9 cellular contexts compared by ENCODE assay signal in the genomic region with DNA sequence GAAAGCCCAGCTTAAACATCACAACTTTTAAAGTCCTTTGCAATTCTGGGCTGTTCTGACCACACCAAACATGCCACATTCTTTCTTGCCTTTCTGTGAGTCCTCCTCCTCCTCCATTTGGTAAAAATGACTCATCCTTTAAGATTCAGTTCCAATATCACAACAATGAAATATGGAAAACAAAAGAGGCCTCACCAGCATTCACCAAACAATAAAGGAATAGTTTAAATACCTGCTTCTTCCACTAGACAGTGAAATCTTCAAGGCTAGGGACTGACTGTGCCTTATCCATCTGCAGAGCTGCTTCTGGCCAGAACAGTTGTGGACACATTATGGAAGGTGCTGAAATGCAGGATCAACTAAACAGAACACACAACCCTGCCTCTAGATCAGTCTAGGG. TPM values are rescaled to one million over a fixed set of nuclear protein-coding genes. Genes with fewer than 3 reads are reported as not detected.
DNase-seq lines count a peak whose midpoint lies in the region; ATAC-seq, FAIRE-seq and TF ChIP-seq lines count a peak whose summit lies in the region.
"Had no signal": no experiment of that assay in that cellular context is flagged by ENCODE, and none has a peak within 500 bp of the region (broad histone marks: within the 10 kb centered on the region; RNA-seq: fewer than 3 reads in every experiment).

No MANE protein-coding gene starts in this region.

- H3K4me1 ChIP-seq in GM12878 (ENCODE audit: control insufficient read depth, insufficient read depth, low read length) = peaks cover 9% of the 10 kb centered on the region
- peaks cover 4 to 11% of the 10 kb centered on the region in 2 donors for H3K4me1 ChIP-seq in left lung
- no peaks in the 10 kb centered on the region for H3K4me1 ChIP-seq in naive thymus-derived CD4-positive, alpha-beta T cell (ENCODE audit: control insufficient read depth in 2 of 2, insufficient read depth in 2 of 2, low read length in 2 of 2)

- no peaks in the 10 kb centered on the region for H3K9me3 Mint-ChIP-seq in naive thymus-derived CD4-positive, alpha-beta T cell

- no peak overlapping the region for H2AFZ ChIP-seq in GM12878 (ENCODE audit: control insufficient read depth, low read depth, low read length)

- peak overlapping the region in 1 of 10 donors; percentile 2 for H3K4me3 Mint-ChIP-seq in naive thymus-derived CD4-positive, alpha-beta T cell

- CTCF ChIA-PET in GM12878 (lab: Yijun Ruan, JAX) = interaction anchor here (0.9 to 2.6 kb wide), 5 partner anchors 18 to 183 kb away, joined by 3 to 10 read pairs (median 4); no protein-coding TSS in a partner anchor
- CTCF ChIA-PET in naive thymus-derived CD4-positive, alpha-beta T cell (lab: Charles Lee) = no interaction called here

- H3K79me2 ChIP-seq in GM12878 (ENCODE audit: control insufficient read depth, insufficient read depth, low read length) = no peaks in the 10 kb centered on the region

- ATAC-seq in GM12878 (peak; percentile 71), left lung (peak; percentile 30), HG02571 (IDR thresholded peaks at IDR 0.05; ENCODE audit: unreplicated experiment) (no peak), GM18498 (IDR thresholded peaks at IDR 0.05; ENCODE audit: unreplicated experiment) (no peak)
- ATAC-seq in naive thymus-derived CD4-positive, alpha-beta T cell = no peak

- TF ChIP-seq CTCF in GM12878 (IDR thresholded peaks at IDR 0.05 in 2 of 3, conservative IDR thresholded peaks at IDR 0.05 in 1 of 3; ENCODE audit: control insufficient read depth in 2 of 3, extremely low read depth in 1 of 3, insufficient read depth in 1 of 3, low read depth in 3 of 3, low read length in 3 of 3) = no peak
- TF ChIP-seq CTCF in left lung (IDR thresholded peaks at IDR 0.05) = no peak
- no peak for TF ChIP-seq CTCF in lower leg skin (IDR thresholded peaks at IDR 0.05)

- H3K4me1 Mint-ChIP-seq in naive thymus-derived CD4-positive, alpha-beta T cell = peaks cover 0 to 24% (median 0%) of the 10 kb centered on the region in 7 donors

- H3K4me3 ChIP-seq in GM12878 (no peak overlapping the region), left lung (no peak overlapping the region), lower leg skin (ENCODE audit: low read depth, poor library complexity, severe bottlenecking) (no peak overlapping the region)
- no peak overlapping the region for H3K4me3 ChIP-seq in naive thymus-derived CD4-positive, alpha-beta T cell (ENCODE audit: low read length)

- RAD21 ChIA-PET in GM12878 (lab: Charles Lee; ENCODE audit: unreplicated experiment) = interaction anchor here (0.6 to 1.1 kb wide), 2 partner anchors 25 to 137 kb away, joined by 3 read pairs; no protein-coding TSS in a partner anchor

- no peak overlapping the region for H3K4me2 ChIP-seq in GM12878 (ENCODE audit: control insufficient read depth, insufficient read depth)

- SMC1A ChIA-PET in GM12878 (lab: Charles Lee; ENCODE audit: uncharacterized antibody, unreplicated experiment) = interaction anchor here (1.0 to 2.1 kb wide), 8 partner anchors 8 to 31 kb away, joined by 3 to 8 read pairs (median 4); no protein-coding TSS in a partner anchor

- BruUV-seq in GM12878 (replicated peaks; lab: Mats Ljungman, UMichigan) = no TSS peak

- in situ Hi-C loops in GM12878 (cut with MboI) = no loop called here

- H4K20me1 ChIP-seq in GM12878 (ENCODE audit: control insufficient read depth, insufficient read depth) = no peaks in the 10 kb centered on the region

- no peak for TF ChIP-seq EP300 in GM12878 (IDR thresholded peaks at IDR 0.05; ENCODE audit: borderline replicate concordance in 1 of 2, control insufficient read depth in 1 of 2, low read depth in 2 of 2, low read length in 2 of 2)

- no peak overlapping the region for H3K9ac ChIP-seq in GM12878 (ENCODE audit: control insufficient read depth, insufficient read depth, low read length)

- no peak overlapping the region for H3K27ac Mint-ChIP-seq in naive thymus-derived CD4-positive, alpha-beta T cell

- TF ChIP-seq RAD21 in GM12878 (IDR thresholded peaks at IDR 0.05; ENCODE audit: insufficient read depth, low read depth, low read length) = no peak

- no peak for FAIRE-seq in HTR-8/SVneo (lab: Jason Lieb, UNC)
- FAIRE-seq in GM12878 (lab: Jason Lieb, UNC) = no peak

- H3K36me3 ChIP-seq in GM12878 (ENCODE audit: control insufficient read depth in 2 of 2, insufficient read depth in 2 of 2, low read length in 1 of 2) (peaks cover 0 to under 1% of the 10 kb centered on the region in 2 experiments; a peak in 1 of 4 replicates), left lung (no peaks in the 10 kb centered on the region)
- no peaks in the 10 kb centered on the region for H3K36me3 ChIP-seq in naive thymus-derived CD4-positive, alpha-beta T cell (ENCODE audit: control insufficient read depth in 2 of 3, insufficient read depth in 3 of 3, low read length in 3 of 3)

- H3K9me3 ChIP-seq in GM12878 (replicated peaks; ENCODE audit: control insufficient read depth, insufficient read depth, low read length) (no peaks in the 10 kb centered on the region; the same call in 2 of the 3 replicates), left lung (no peaks in the 10 kb centered on the region)
- no peaks in the 10 kb centered on the region for H3K9me3 ChIP-seq in naive thymus-derived CD4-positive, alpha-beta T cell (ENCODE audit: control insufficient read depth in 2 of 3, low read length in 3 of 3)

- DNase-seq in AG20443 (ENCODE audit: low spot score) (peak; percentile 72), HTR-8/SVneo (ENCODE audit: insufficient read length, low spot score) (peak; percentile 29), GM12878 (ENCODE audit: low read depth, low spot score) (no peak), left lung (no peak), lower leg skin (ENCODE audit: low spot score in 2 of 2) (no peak)
- DNase-seq in naive thymus-derived CD4-positive, alpha-beta T cell = no peak
- DNase-seq: NCI-H1105 treated with DMSO at 0.1 percent for 48 hours had no signal

- H3K36me3 Mint-ChIP-seq in naive thymus-derived CD4-positive, alpha-beta T cell = no peaks in the 10 kb centered on the region

- POLR2A ChIA-PET in GM12878 (lab: Charles Lee) = interaction anchor here (0.8 to 1.9 kb wide), 2 partner anchors 8 to 56 kb away, joined by 5 read pairs; no protein-coding TSS in a partner anchor
- POLR2A ChIA-PET in naive thymus-derived CD4-positive, alpha-beta T cell (lab: Charles Lee) = no interaction called here

- peaks cover 5 to 22% (median 14%) of the 10 kb centered on the region in 5 donors for H3K27me3 Mint-ChIP-seq in naive thymus-derived CD4-positive, alpha-beta T cell

- no peak for TF ChIP-seq POLR2A in GM12878 (IDR thresholded peaks at IDR 0.05; ENCODE audit: low read depth, low read length)
- TF ChIP-seq POLR2A in lower leg skin (IDR thresholded peaks at IDR 0.05) = no peak

- intact Hi-C loops in GM12878 (cut with micrococcal nuclease; ENCODE audit: unreplicated experiment) = no loop called here
- intact Hi-C loops in left lung (cut with DNase I) = no loop called here
- intact Hi-C loops in naive thymus-derived CD4-positive, alpha-beta T cell (cut with micrococcal nuclease) = no loop called here
- intact Hi-C loops in lower leg skin (cut with DNase I; ENCODE audit: low total_unique reads) = no loop called here

- H3K27ac ChIP-seq in GM12878 (ENCODE audit: control insufficient read depth, insufficient read depth) = no peak overlapping the region
- no peak overlapping the region for H3K27ac ChIP-seq in left lung
- no peak overlapping the region for H3K27ac ChIP-seq in naive thymus-derived CD4-positive, alpha-beta T cell (ENCODE audit: low read depth, low read length)

- no peaks in the 10 kb centered on the region for H3K27me3 ChIP-seq in GM12878 (replicated peaks in 1 of 2; ENCODE audit: control insufficient read depth in 2 of 2, insufficient read depth in 2 of 2, low read length in 1 of 2)
- H3K27me3 ChIP-seq in left lung = no peaks in the 10 kb centered on the region
- H3K27me3 ChIP-seq in naive thymus-derived CD4-positive, alpha-beta T cell (ENCODE audit: control insufficient read depth in 2 of 2, insufficient read depth in 2 of 2, low read length in 2 of 2) = no peaks in the 10 kb centered on the region

RNA-seq across cellular contexts. Expression of a gene that starts 36.0 kb away (rescaled TPM):
- 25.7 and 29.8 TPM in 2 replicates for total RNA-seq in GM12878 (2013; cell fraction: nucleolus; rRNA removed)
- 5.9 and 6.1 TPM in 2 replicates for total RNA-seq in GM12878 (2014; rRNA removed)
- 5.0 and 5.4 TPM in 2 replicates for total RNA-seq in GM12878 (2014; rRNA removed; fragmentation: Illumina TruSeq; extraction: Trizol)
- 8.7 and 9.2 TPM in 2 replicates for total RNA-seq in GM12878 (2021)
- 2.9 TPM for polyA plus RNA-seq in GM12878 (2011; ENCODE audit: low read depth)
- polyA plus RNA-seq in GM12878 (2011; rRNA removed) = 5.8 and 8.0 TPM in 2 replicates
- polyA plus RNA-seq in GM12878 (2011; cell fraction: cytosol; rRNA removed) = 6.2 and 6.4 TPM in 2 replicates
- 7.7 and 8.9 TPM in 2 replicates for polyA plus RNA-seq in GM12878 (2011; cell fraction: nucleus; rRNA removed)
- 2.9 and 3.3 TPM in 2 replicates for polyA plus RNA-seq in GM12878 (2012)
- 5.1 and 5.7 TPM in 2 replicates for polyA plus RNA-seq in GM12878 (2014; fragmentation: Illumina TruSeq; extraction: Trizol)
- 1 to 10 TPM; 1.2 to 2.5 TPM for polyA plus RNA-seq in GM12878 (2014; fragmentation: Nextera tagmentation; extraction: Ambion mirVana)
- 3.9 and 4.1 TPM in 2 replicates for polyA plus RNA-seq in GM12878 (2014; rRNA removed)
- 1 to 10 TPM; 2.6 to 2.9 TPM for polyA plus RNA-seq in GM12878 (2016; fragmentation: Nextera tagmentation; extraction: Ambion mirVana)
- polyA minus RNA-seq in GM12878 (2011; rRNA and poly(A)+ RNA removed) = 18.5 and 20.6 TPM in 2 replicates
- 5.3 and 5.6 TPM in 2 replicates for polyA minus RNA-seq in GM12878 (2011; cell fraction: cytosol; rRNA and poly(A)+ RNA removed)
- 5.2 and 10.0 TPM in 2 replicates for polyA minus RNA-seq in GM12878 (2011; cell fraction: nucleus; rRNA and poly(A)+ RNA removed)
- total RNA-seq in left lung = 1 to 10 TPM; 2.9 to 4.1 TPM
- total RNA-seq in naive thymus-derived CD4-positive, alpha-beta T cell = under 1 TPM in 3 of 5 experiments, not detected in 2; 0.21 to 0.78 (median 0.51) TPM
- not detected for polyA plus RNA-seq in naive thymus-derived CD4-positive, alpha-beta T cell
- total RNA-seq in lower leg skin = 1 to 10 TPM; 3.0 to 4.9 (median 3.8) TPM

RNA-seq across cellular contexts. Expression of a gene that starts 41.8 kb away (rescaled TPM):
- 0.34 and 0.56 TPM in 2 replicates for total RNA-seq in GM12878 (2013; cell fraction: nucleolus; rRNA removed)
- 0.05 and 0.06 TPM in 2 replicates for total RNA-seq in GM12878 (2014; rRNA removed)
- 0.09 and 0.14 TPM in 2 replicates for total RNA-seq in GM12878 (2014; rRNA removed; fragmentation: Illumina TruSeq; extraction: Trizol)
- total RNA-seq in GM12878 (2021) = 0.10 and 0.27 TPM in 2 replicates
- polyA plus RNA-seq in GM12878 (2011; ENCODE audit: low read depth) = 0.05 TPM
- not detected in 2 replicates for polyA plus RNA-seq in GM12878 (2011; rRNA removed)
- 0.01 and 0.03 TPM in 2 replicates for polyA plus RNA-seq in GM12878 (2011; cell fraction: cytosol; rRNA removed)
- polyA plus RNA-seq in GM12878 (2011; cell fraction: nucleus; rRNA removed) = 0.03 and 0.04 TPM in 2 replicates
- polyA plus RNA-seq in GM12878 (2012) = 0.12 and 0.22 TPM in 2 replicates
- 0.06 and 0.10 TPM in 2 replicates for polyA plus RNA-seq in GM12878 (2014; fragmentation: Illumina TruSeq; extraction: Trizol)
- polyA plus RNA-seq in GM12878 (2014; fragmentation: Nextera tagmentation; extraction: Ambion mirVana) = under 1 TPM in 1 of 2 experiments, not detected in 1; 0.02 TPM
- 0.13 and 0.16 TPM in 2 replicates for polyA plus RNA-seq in GM12878 (2014; rRNA removed)
- polyA plus RNA-seq in GM12878 (2016; fragmentation: Nextera tagmentation; extraction: Ambion mirVana) = not detected
- polyA minus RNA-seq in GM12878 (2011; rRNA and poly(A)+ RNA removed) = not detected in 2 replicates
- not detected in 2 replicates for polyA minus RNA-seq in GM12878 (2011; cell fraction: cytosol; rRNA and poly(A)+ RNA removed)
- polyA minus RNA-seq in GM12878 (2011; cell fraction: nucleus; rRNA and poly(A)+ RNA removed) = not detected in 2 replicates
- total RNA-seq in left lung = 10 to 100 TPM; 10.5 to 10.8 TPM
- total RNA-seq in naive thymus-derived CD4-positive, alpha-beta T cell = under 1 TPM in 1 of 5 experiments, not detected in 4; 0.51 TPM
- not detected for polyA plus RNA-seq in naive thymus-derived CD4-positive, alpha-beta T cell
- 10 to 100 TPM; 13.7 to 33.1 (median 25.7) TPM for total RNA-seq in lower leg skin

Comparison
In these comparisons a context has a peak if more than half of its experiments do, and no peak if none do; other contexts are left out.
1. DNase-seq: peak in AG20443 (single experiment) and HTR-8/SVneo (single experiment); none in GM12878 (single experiment), left lung (0 of 2), naive thymus-derived CD4-positive, alpha-beta T cell (0 of 9) and lower leg skin (0 of 2).
2. ATAC-seq: peak in GM12878 (single experiment) and left lung (single experiment); none in naive thymus-derived CD4-positive, alpha-beta T cell (single experiment), HG02571 (single experiment) and GM18498 (single experiment).
3. RNA of a gene that starts 41.8 kb away (total RNA-seq): 13.7 to 33.1 TPM in lower leg skin and 10.5 to 10.8 TPM in left lung; 0.05 to 0.56 TPM in GM12878 and 0.51 TPM in naive thymus-derived CD4-positive, alpha-beta T cell; every median in the first group is over 4 times any median in the second.